ENCODE assay signal across 8 cellular contexts in genomic region chr7:112790651-112790973, GRCh38. TPM values are rescaled to one million over a fixed set of nuclear protein-coding genes. Genes with fewer than 3 reads are reported as not detected.
DNase-seq lines count a peak whose midpoint lies in the region; ATAC-seq, FAIRE-seq and TF ChIP-seq lines count a peak whose summit lies in the region.

No MANE protein-coding gene starts in this region.

- no TSS peak for BruUV-seq in MCF 10A (replicated peaks; lab: Mats Ljungman, UMichigan)

- H3K4me3 ChIP-seq in mesenchymal stem cell (ENCODE audit: insufficient read depth in 1 of 2, low read depth in 1 of 2, low read length in 2 of 2) = peak overlapping the region; percentile 76 to 92

- H3K14ac ChIP-seq in mesenchymal stem cell (ENCODE audit: low read length in 2 of 2) = no peak overlapping the region

- H4K91ac ChIP-seq in mesenchymal stem cell (ENCODE audit: low read length) = peak overlapping the region; percentile 80

- peak overlapping the region in 1 of 2 experiments; percentile 23 for H2BK12ac ChIP-seq in mesenchymal stem cell (ENCODE audit: low read length in 2 of 2)

- peaks cover 7% of the 10 kb centered on the region for H3K79me1 ChIP-seq in mesenchymal stem cell (replicated peaks; ENCODE audit: low read length, poor library complexity, severe bottlenecking)

- POLR2A ChIA-PET in MCF 10A (lab: Yijun Ruan, JAX) = interaction anchor here (0.8 to 6.8 kb wide), 14 partner anchors 8 to 339 kb away, joined by 3 to 165 read pairs (median 6); partner anchors contain the start of gene IFRD1

- CTCF ChIA-PET in MCF 10A (lab: Yijun Ruan, JAX) = interaction anchor here (0.9 to 1.2 kb wide), 2 partner anchors 9 to 111 kb away, joined by 3 read pairs; no protein-coding TSS in a partner anchor

- H3K27ac Mint-ChIP-seq in MCF 10A (ENCODE audit: low read depth, unreplicated experiment) = no peak overlapping the region

- H2BK5ac ChIP-seq in mesenchymal stem cell (ENCODE audit: low read depth, low read length, poor library complexity, severe bottlenecking) = no peak overlapping the region

- H3K9ac ChIP-seq in mesenchymal stem cell (ENCODE audit: low read length) = peak overlapping the region; percentile 97

- peak; percentile 26 for DNase-seq in GM12891 (ENCODE audit: insufficient read length, low spot score)
- DNase-seq in KBM-7 = peak; percentile 56
- DNase-seq in MCF 10A (ENCODE audit: unreplicated experiment) = no peak
- no peak for DNase-seq in mesenchymal stem cell
- DNase-seq in GM03348 (ENCODE audit: low spot score) = no peak
- no peak for DNase-seq in islet precursor cell
- no peak for DNase-seq in ureter (ENCODE audit: low spot score)

- H3K27me3 ChIP-seq in mesenchymal stem cell (ENCODE audit: control insufficient read depth in 1 of 2, insufficient read depth in 1 of 2, low read length in 2 of 2) = no peaks in the 10 kb centered on the region

- H2BK15ac ChIP-seq in mesenchymal stem cell (ENCODE audit: low read depth, poor library complexity, severe bottlenecking) = no peak overlapping the region

- no peaks in the 10 kb centered on the region for H3K27me3 Mint-ChIP-seq in MCF 10A (ENCODE audit: insufficient read depth, unreplicated experiment)

- H3K4me2 ChIP-seq in mesenchymal stem cell (ENCODE audit: low read length, poor library complexity, severe bottlenecking) = peak overlapping the region; percentile 49

- H3K36me3 ChIP-seq in mesenchymal stem cell (ENCODE audit: control insufficient read depth in 1 of 2, insufficient read depth in 2 of 2, low read depth in 1 of 2, low read length in 2 of 2) = no peaks in the 10 kb centered on the region

- in situ Hi-C loops in KBM-7 (cut with MboI; ENCODE audit: low pct_unique_long_range_greater_than_20kb, low sequenced_read_pairs) = no loop called here

- H2AK5ac ChIP-seq in mesenchymal stem cell (ENCODE audit: low read length, severe bottlenecking) = no peak overlapping the region

- H4K8ac ChIP-seq in mesenchymal stem cell (ENCODE audit: low read length) = peak overlapping the region; percentile 97

- TF ChIP-seq CTCF in MCF 10A (IDR thresholded peaks at IDR 0.05; ENCODE audit: unreplicated experiment) = no peak

- H3K36me3 Mint-ChIP-seq in MCF 10A (ENCODE audit: insufficient read depth, unreplicated experiment) = peaks cover 11% of the 10 kb centered on the region

- peak overlapping the region in 1 of 2 experiments; percentile 2 for H3K4ac ChIP-seq in mesenchymal stem cell (ENCODE audit: low read depth in 1 of 2, low read length in 2 of 2)

- H3K9me3 Mint-ChIP-seq in MCF 10A (ENCODE audit: unreplicated experiment) = no peaks in the 10 kb centered on the region

- intact Hi-C loops in MCF 10A (cut with micrococcal nuclease) = loop anchor here (2.0 kb wide), 1 partner anchor 20 kb away; no protein-coding TSS in a partner anchor

- H2AFZ ChIP-seq in mesenchymal stem cell (ENCODE audit: low read depth, low read length) = peak overlapping the region; percentile 51

- H3K9me3 ChIP-seq in mesenchymal stem cell (ENCODE audit: control insufficient read depth, low read length) = no peaks in the 10 kb centered on the region

- H3K4me1 ChIP-seq in mesenchymal stem cell (ENCODE audit: control insufficient read depth, insufficient read depth, low read depth, low read length) = peaks cover 3% of the 10 kb centered on the region

- peak overlapping the region; percentile 41 to 85 for H3K18ac ChIP-seq in mesenchymal stem cell (ENCODE audit: low read depth in 1 of 2, low read length in 2 of 2)

- no peak for TF ChIP-seq POLR2A in GM12891 (IDR thresholded peaks at IDR 0.05; ENCODE audit: low read depth, low read length)

- H2BK120ac ChIP-seq in mesenchymal stem cell (ENCODE audit: low read depth, low read length) = no peak overlapping the region

- 74% methylated on average over 4 of the region's 11 CpGs for WGBS in mesenchymal stem cell

- peak; percentile 59 for ATAC-seq in GM21619 (IDR thresholded peaks at IDR 0.05; ENCODE audit: unreplicated experiment)

- H3K23ac ChIP-seq in mesenchymal stem cell (ENCODE audit: low read length in 2 of 2) = no peak overlapping the region

- peak overlapping the region; percentile 83 for H3K4me3 Mint-ChIP-seq in MCF 10A (ENCODE audit: unreplicated experiment)

- no peak overlapping the region for H3K27ac ChIP-seq in mesenchymal stem cell (ENCODE audit: low read length, poor library complexity, severe bottlenecking)

- H3K4me1 Mint-ChIP-seq in MCF 10A (ENCODE audit: insufficient read depth, unreplicated experiment) = peaks cover 33% of the 10 kb centered on the region

- no peak for FAIRE-seq in GM12891 (lab: Jason Lieb, UNC)

TF ChIP-seq in GM12891, 5 proteins besides CTCF, POLR2A, EP300 and RAD21:
- TF ChIP-seq POLR2AphosphoS5 (IDR thresholded peaks at IDR 0.05; ENCODE audit: low read depth, low read length) (no peak), POU2F2 (IDR thresholded peaks at IDR 0.05; ENCODE audit: low read depth, low read length) (no peak), TAF1 (IDR thresholded peaks at IDR 0.05; ENCODE audit: low read depth, low read length) (no peak), SPI1 (IDR thresholded peaks at IDR 0.05; ENCODE audit: low read depth, low read length) (peak; percentile 98), PAX5 (IDR thresholded peaks at IDR 0.05; ENCODE audit: insufficient read depth, low read length, severe bottlenecking) (no peak)

RNA-seq across cellular contexts. Expression of gene TMEM168, which starts 0.4 kb away (rescaled TPM):
- 9.6 TPM for polyA plus RNA-seq in GM12891 (2012; ENCODE audit: low read depth, missing spikeins)
- total RNA-seq in MCF 10A (2022) = 29.5 and 32.5 TPM in 2 replicates
- 10.8 TPM for polyA plus RNA-seq in mesenchymal stem cell (2013, experiment 1 of 2)
- 12.4 TPM for polyA plus RNA-seq in mesenchymal stem cell (2013, experiment 2 of 2)
- total RNA-seq in ureter = 63.0 TPM

Comparison
In these comparisons a context has a peak if more than half of its experiments do, and no peak if none do; other contexts are left out.
1. DNase-seq: peak in GM12891 (single experiment) and KBM-7 (single experiment); none in MCF 10A (single experiment), mesenchymal stem cell (single experiment), GM03348 (single experiment), islet precursor cell (single experiment) and ureter (single experiment).